ENCODE assay signal across 1 cellular context in genomic region chr1:201486158-201486557, GRCh38.
TF ChIP-seq lines count a peak whose summit lies in the region.

No MANE protein-coding gene starts in this region.

TF ChIP-seq in K562, 482 proteins besides CTCF, POLR2A, EP300 and RAD21 (continued from another document and continues in another):
- TF ChIP-seq, protein P1, sequence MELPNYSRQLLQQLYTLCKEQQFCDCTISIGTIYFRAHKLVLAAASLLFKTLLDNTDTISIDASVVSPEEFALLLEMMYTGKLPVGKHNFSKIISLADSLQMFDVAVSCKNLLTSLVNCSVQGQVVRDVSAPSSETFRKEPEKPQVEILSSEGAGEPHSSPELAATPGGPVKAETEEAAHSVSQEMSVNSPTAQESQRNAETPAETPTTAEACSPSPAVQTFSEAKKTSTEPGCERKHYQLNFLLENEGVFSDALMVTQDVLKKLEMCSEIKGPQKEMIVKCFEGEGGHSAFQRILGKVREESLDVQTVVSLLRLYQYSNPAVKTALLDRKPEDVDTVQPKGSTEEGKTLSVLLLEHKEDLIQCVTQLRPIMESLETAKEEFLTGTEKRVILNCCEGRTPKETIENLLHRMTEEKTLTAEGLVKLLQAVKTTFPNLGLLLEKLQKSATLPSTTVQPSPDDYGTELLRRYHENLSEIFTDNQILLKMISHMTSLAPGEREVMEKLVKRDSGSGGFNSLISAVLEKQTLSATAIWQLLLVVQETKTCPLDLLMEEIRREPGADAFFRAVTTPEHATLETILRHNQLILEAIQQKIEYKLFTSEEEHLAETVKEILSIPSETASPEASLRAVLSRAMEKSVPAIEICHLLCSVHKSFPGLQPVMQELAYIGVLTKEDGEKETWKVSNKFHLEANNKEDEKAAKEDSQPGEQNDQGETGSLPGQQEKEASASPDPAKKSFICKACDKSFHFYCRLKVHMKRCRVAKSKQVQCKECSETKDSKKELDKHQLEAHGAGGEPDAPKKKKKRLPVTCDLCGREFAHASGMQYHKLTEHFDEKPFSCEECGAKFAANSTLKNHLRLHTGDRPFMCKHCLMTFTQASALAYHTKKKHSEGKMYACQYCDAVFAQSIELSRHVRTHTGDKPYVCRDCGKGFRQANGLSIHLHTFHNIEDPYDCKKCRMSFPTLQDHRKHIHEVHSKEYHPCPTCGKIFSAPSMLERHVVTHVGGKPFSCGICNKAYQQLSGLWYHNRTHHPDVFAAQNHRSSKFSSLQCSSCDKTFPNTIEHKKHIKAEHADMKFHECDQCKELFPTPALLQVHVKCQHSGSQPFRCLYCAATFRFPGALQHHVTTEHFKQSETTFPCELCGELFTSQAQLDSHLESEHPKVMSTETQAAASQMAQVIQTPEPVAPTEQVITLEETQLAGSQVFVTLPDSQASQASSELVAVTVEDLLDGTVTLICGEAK (IDR thresholded peaks at IDR 0.05) = no peak
- TF ChIP-seq, protein P1 (CRISPR knock-in tag; IDR thresholded peaks at IDR 0.05) = no peak
- no peak for TF ChIP-seq PTRF (tag; IDR thresholded peaks at IDR 0.05)
- TF ChIP-seq CBFA2T2 (conservative IDR thresholded peaks at IDR 0.05) = no peak
- no peak for TF ChIP-seq RFX1 (IDR thresholded peaks at IDR 0.05)
- TF ChIP-seq GTF2A2 (tag; IDR thresholded peaks at IDR 0.05) = no peak
- no peak for TF ChIP-seq CCNT2 (IDR thresholded peaks at IDR 0.05; ENCODE audit: borderline replicate concordance, extremely low read depth, insufficient read length, low read depth, low read length)
- no peak for TF ChIP-seq JUN (IDR thresholded peaks at IDR 0.05; ENCODE audit: borderline replicate concordance, low read depth, low read length)
- no peak for TF ChIP-seq JUN (CRISPR knock-in tag; IDR thresholded peaks at IDR 0.05; ENCODE audit: borderline replicate concordance)
- no peak for TF ChIP-seq GTF2E2 (tag; IDR thresholded peaks at IDR 0.05)
- peak; percentile 14; the same call in 1 of the 2 replicates for TF ChIP-seq ELF1 (tag; IDR thresholded peaks at IDR 0.05)
- TF ChIP-seq RCOR1 (IDR thresholded peaks at IDR 0.05; ENCODE audit: borderline replicate concordance in 1 of 2, low read depth in 2 of 2, low read length in 2 of 2) = peak in 1 of 2 experiments; percentile 39; a peak in 1 of 4 replicates
- no peak for TF ChIP-seq TEAD1 (CRISPR knock-in tag; IDR thresholded peaks at IDR 0.05)
- no peak for TF ChIP-seq E2F3 (CRISPR knock-in tag; IDR thresholded peaks at IDR 0.05)
- TF ChIP-seq SMARCB1 (IDR thresholded peaks at IDR 0.05; ENCODE audit: insufficient read length, low read depth) = no peak
- TF ChIP-seq XRCC4 (IDR thresholded peaks at IDR 0.05; ENCODE audit: extremely low read depth, insufficient read depth, insufficient read length) = no peak
- no peak for TF ChIP-seq ZNF253 (CRISPR knock-in tag; conservative IDR thresholded peaks at IDR 0.05)
- TF ChIP-seq POLR2G (IDR thresholded peaks at IDR 0.05; ENCODE audit: low read depth, low read length) = no peak
- TF ChIP-seq, protein P2, sequence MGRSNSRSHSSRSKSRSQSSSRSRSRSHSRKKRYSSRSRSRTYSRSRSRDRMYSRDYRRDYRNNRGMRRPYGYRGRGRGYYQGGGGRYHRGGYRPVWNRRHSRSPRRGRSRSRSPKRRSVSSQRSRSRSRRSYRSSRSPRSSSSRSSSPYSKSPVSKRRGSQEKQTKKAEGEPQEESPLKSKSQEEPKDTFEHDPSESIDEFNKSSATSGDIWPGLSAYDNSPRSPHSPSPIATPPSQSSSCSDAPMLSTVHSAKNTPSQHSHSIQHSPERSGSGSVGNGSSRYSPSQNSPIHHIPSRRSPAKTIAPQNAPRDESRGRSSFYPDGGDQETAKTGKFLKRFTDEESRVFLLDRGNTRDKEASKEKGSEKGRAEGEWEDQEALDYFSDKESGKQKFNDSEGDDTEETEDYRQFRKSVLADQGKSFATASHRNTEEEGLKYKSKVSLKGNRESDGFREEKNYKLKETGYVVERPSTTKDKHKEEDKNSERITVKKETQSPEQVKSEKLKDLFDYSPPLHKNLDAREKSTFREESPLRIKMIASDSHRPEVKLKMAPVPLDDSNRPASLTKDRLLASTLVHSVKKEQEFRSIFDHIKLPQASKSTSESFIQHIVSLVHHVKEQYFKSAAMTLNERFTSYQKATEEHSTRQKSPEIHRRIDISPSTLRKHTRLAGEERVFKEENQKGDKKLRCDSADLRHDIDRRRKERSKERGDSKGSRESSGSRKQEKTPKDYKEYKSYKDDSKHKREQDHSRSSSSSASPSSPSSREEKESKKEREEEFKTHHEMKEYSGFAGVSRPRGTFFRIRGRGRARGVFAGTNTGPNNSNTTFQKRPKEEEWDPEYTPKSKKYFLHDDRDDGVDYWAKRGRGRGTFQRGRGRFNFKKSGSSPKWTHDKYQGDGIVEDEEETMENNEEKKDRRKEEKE (IDR thresholded peaks at IDR 0.05; ENCODE audit: borderline replicate concordance in 1 of 2, control insufficient read depth in 1 of 2, low read depth in 2 of 2, low read length in 1 of 2) = no peak
- no peak for TF ChIP-seq ZNF507 (tag; conservative IDR thresholded peaks at IDR 0.05)
- no peak for TF ChIP-seq MYNN (IDR thresholded peaks at IDR 0.05)
- TF ChIP-seq MYNN (CRISPR knock-in tag; IDR thresholded peaks at IDR 0.05) = no peak
- TF ChIP-seq PBX2 (CRISPR knock-in tag; IDR thresholded peaks at IDR 0.05; ENCODE audit: low read depth) = no peak
- peak; percentile 74 for TF ChIP-seq PBX2 (tag; conservative IDR thresholded peaks at IDR 0.05; ENCODE audit: low read depth)
- peak; percentile 86 to 98; a peak in 3 of 4 replicates for TF ChIP-seq SRF (CRISPR knock-in tag; IDR thresholded peaks at IDR 0.05)
- no peak for TF ChIP-seq ZNF668 (CRISPR knock-in tag; IDR thresholded peaks at IDR 0.05)
- TF ChIP-seq, protein P3, sequence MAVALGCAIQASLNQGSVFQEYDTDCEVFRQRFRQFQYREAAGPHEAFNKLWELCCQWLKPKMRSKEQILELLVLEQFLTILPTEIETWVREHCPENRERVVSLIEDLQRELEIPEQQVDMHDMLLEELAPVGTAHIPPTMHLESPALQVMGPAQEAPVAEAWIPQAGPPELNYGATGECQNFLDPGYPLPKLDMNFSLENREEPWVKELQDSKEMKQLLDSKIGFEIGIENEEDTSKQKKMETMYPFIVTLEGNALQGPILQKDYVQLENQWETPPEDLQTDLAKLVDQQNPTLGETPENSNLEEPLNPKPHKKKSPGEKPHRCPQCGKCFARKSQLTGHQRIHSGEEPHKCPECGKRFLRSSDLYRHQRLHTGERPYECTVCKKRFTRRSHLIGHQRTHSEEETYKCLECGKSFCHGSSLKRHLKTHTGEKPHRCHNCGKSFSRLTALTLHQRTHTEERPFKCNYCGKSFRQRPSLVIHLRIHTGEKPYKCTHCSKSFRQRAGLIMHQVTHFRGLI (CRISPR knock-in tag; IDR thresholded peaks at IDR 0.05) = no peak
- TF ChIP-seq BMI1 (IDR thresholded peaks at IDR 0.05; ENCODE audit: low read length) = no peak
- TF ChIP-seq ILK (tag; IDR thresholded peaks at IDR 0.05; ENCODE audit: borderline replicate concordance, low read depth) = no peak
